8 cellular contexts compared by ENCODE assay signal in genomic region chr13:32381539-32381938, GRCh38. TPM values are rescaled to one million over a fixed set of nuclear protein-coding genes. Genes with fewer than 3 reads are reported as not detected.
A peak's percentile ranks its signal among the peaks of the same experiment; 100 is the strongest.
DNase-seq lines count a peak whose midpoint lies in the region; ATAC-seq, FAIRE-seq and TF ChIP-seq lines count a peak whose summit lies in the region.

No MANE protein-coding gene starts in this region.

- no TSS peak for BruUV-seq in GM12878 (replicated peaks; lab: Mats Ljungman, UMichigan)

- H3K27me3 ChIP-seq in GM12878 (replicated peaks in 1 of 2; ENCODE audit: control insufficient read depth in 2 of 2, insufficient read depth in 2 of 2, low read length in 1 of 2) (no peaks in the 10 kb centered on the region), keratinocyte (ENCODE audit: control insufficient read depth, extremely low read depth, insufficient read depth, low read length) (no peaks in the 10 kb centered on the region), transverse colon (no peaks in the 10 kb centered on the region)

- RAD21 ChIA-PET in GM12878 (lab: Charles Lee; ENCODE audit: unreplicated experiment): interaction anchor here (0.6 to 3.5 kb wide), 4 partner anchors 12 to 204 kb away, joined by 3 to 27 read pairs (median 3); no protein-coding TSS in a partner anchor

- H3K9me1 ChIP-seq in keratinocyte (ENCODE audit: control insufficient read depth, extremely low read depth, insufficient read depth, low read length): no peaks in the 10 kb centered on the region

- no peak for TF ChIP-seq EP300 in GM12878 (IDR thresholded peaks at IDR 0.05; ENCODE audit: borderline replicate concordance in 1 of 2, control insufficient read depth in 1 of 2, low read depth in 2 of 2, low read length in 2 of 2)
- TF ChIP-seq EP300 in transverse colon (IDR thresholded peaks at IDR 0.05; ENCODE audit: low read depth): no peak

- H4K20me1 ChIP-seq in GM12878 (ENCODE audit: control insufficient read depth, insufficient read depth): no peaks in the 10 kb centered on the region
- H4K20me1 ChIP-seq in keratinocyte (ENCODE audit: control insufficient read depth, extremely low read depth, insufficient read depth, low read length): no peaks in the 10 kb centered on the region

- CTCF ChIA-PET in GM12878 (lab: Yijun Ruan, JAX): interaction anchor here (0.7 to 3.8 kb wide), 14 partner anchors 9 to 557 kb away, joined by 3 to 51 read pairs (median 3); no protein-coding TSS in a partner anchor

- H3K79me2 ChIP-seq in GM12878 (ENCODE audit: control insufficient read depth, insufficient read depth, low read length) (no peaks in the 10 kb centered on the region), keratinocyte (ENCODE audit: control insufficient read depth, insufficient read depth, low read length) (no peaks in the 10 kb centered on the region)

- POLR2A ChIA-PET in GM12878 (lab: Charles Lee): no interaction called here

- dilution Hi-C loops in keratinocyte (cut with MboI; ENCODE audit: extremely low pct_ligation_motif_present, low sequenced_read_pairs): no loop called here

- no peak overlapping the region for H3K9ac ChIP-seq in GM12878 (ENCODE audit: control insufficient read depth, insufficient read depth, low read length)
- H3K9ac ChIP-seq in keratinocyte (ENCODE audit: control insufficient read depth, extremely low read depth, insufficient read depth, low read length): no peak overlapping the region

- H3K36me3 ChIP-seq in GM12878 (ENCODE audit: control insufficient read depth in 2 of 2, insufficient read depth in 2 of 2, low read length in 1 of 2): peaks cover 3 to 15% of the 10 kb centered on the region in 2 experiments
- H3K36me3 ChIP-seq in keratinocyte (ENCODE audit: control insufficient read depth in 2 of 2, extremely low read depth in 1 of 2, insufficient read depth in 2 of 2, low read length in 2 of 2): peaks cover 0 to 7% of the 10 kb centered on the region in 2 experiments
- no peaks in the 10 kb centered on the region for H3K36me3 ChIP-seq in transverse colon

- no peak for DNase-seq in D721Med (ENCODE audit: insufficient read length, low spot score)
- peak; percentile 9 for DNase-seq in HuH-7 (ENCODE audit: low spot score)
- no peak for DNase-seq in GM12878 (ENCODE audit: low read depth, low spot score)
- no peak for DNase-seq in keratinocyte (ENCODE audit: low read depth, low spot score)
- DNase-seq in transverse colon: no peak
- DNase-seq in stimulated activated CD4-positive, alpha-beta T cell treated with anti-CD3 and anti-CD28 coated beads, Interleukin-4, amount 100 ng/mL, for 4 hours: no peak
- DNase-seq in DMS114 treated with DMSO at 0.1 percent for 48 hours (lab: John Stamatoyannopoulos, UW; ENCODE audit: unreplicated experiment): no peak

- SMC1A ChIA-PET in GM12878 (lab: Charles Lee; ENCODE audit: uncharacterized antibody, unreplicated experiment): interaction anchor here (0.8 to 2.9 kb wide), 5 partner anchors 9 to 199 kb away, joined by 3 to 22 read pairs (median 3); no protein-coding TSS in a partner anchor

- intact Hi-C loops in GM12878 (cut with micrococcal nuclease; ENCODE audit: unreplicated experiment): loop anchor here (1.0 kb wide), 1 partner anchor 200 kb away; no protein-coding TSS in a partner anchor
- intact Hi-C loops in transverse colon (cut with DNase I; ENCODE audit: low total_unique reads): no loop called here

- TF ChIP-seq POLR2A in GM12878 (IDR thresholded peaks at IDR 0.05; ENCODE audit: low read depth, low read length) (no peak), transverse colon (IDR thresholded peaks at IDR 0.05) (no peak)

- no peak overlapping the region for H3K4me3 ChIP-seq in GM12878
- H3K4me3 ChIP-seq in keratinocyte (ENCODE audit: control insufficient read depth in 2 of 3, extremely low read depth in 1 of 3, insufficient read depth in 2 of 3, low read depth in 1 of 3, low read length in 3 of 3): no peak overlapping the region
- no peak overlapping the region for H3K4me3 ChIP-seq in transverse colon

- peak; percentile 59 for TF ChIP-seq CTCF in D721Med (IDR thresholded peaks at IDR 0.05; ENCODE audit: insufficient read depth, missing control alignments)
- TF ChIP-seq CTCF in GM12878 (IDR thresholded peaks at IDR 0.05 in 2 of 3, conservative IDR thresholded peaks at IDR 0.05 in 1 of 3; ENCODE audit: control insufficient read depth in 2 of 3, extremely low read depth in 1 of 3, insufficient read depth in 1 of 3, low read depth in 3 of 3, low read length in 3 of 3): peak; percentile 56 to 71 (median 61); a peak in 5 of 6 replicates
- TF ChIP-seq CTCF in keratinocyte (optimal IDR thresholded peaks at IDR 0.05 in 1 of 3, IDR thresholded peaks at IDR 0.05 in 1 of 3, conservative IDR thresholded peaks at IDR 0.05 in 1 of 3; ENCODE audit: extremely low read depth in 1 of 3, insufficient read depth in 2 of 3, low read length in 3 of 3): peak; percentile 32 to 49 (median 43)
- peak; percentile 33 to 44 (median 37) for TF ChIP-seq CTCF in transverse colon (IDR thresholded peaks at IDR 0.05)

- in situ Hi-C loops in GM12878 (cut with MboI) (no loop called here), transverse colon (cut with MboI; ENCODE audit: low pct_ligation_motif_present in 1 of 4, low pct_unique_long_range_greater_than_20kb in 1 of 4, low sequenced_read_pairs in 3 of 4) (loop anchor here in 1 of 4 donors (10.0 kb wide), 1 partner anchor 183 kb away; no protein-coding TSS in a partner anchor)

- ATAC-seq in GM12878 (peak; percentile 53), HG02588 (IDR thresholded peaks at IDR 0.05; ENCODE audit: unreplicated experiment) (no peak)

- H3K9me3 ChIP-seq in GM12878 (replicated peaks; ENCODE audit: control insufficient read depth, insufficient read depth, low read length) (no peaks in the 10 kb centered on the region), keratinocyte (ENCODE audit: control insufficient read depth, low read depth, low read length) (no peaks in the 10 kb centered on the region), transverse colon (no peaks in the 10 kb centered on the region)

- H3K4me2 ChIP-seq in GM12878 (ENCODE audit: control insufficient read depth, insufficient read depth): no peak overlapping the region
- no peak overlapping the region for H3K4me2 ChIP-seq in keratinocyte (ENCODE audit: control insufficient read depth, extremely low read depth, insufficient read depth, low read depth, low read length)

- FAIRE-seq in D721Med (lab: Jason Lieb, UNC) (no peak), GM12878 (lab: Jason Lieb, UNC) (no peak), keratinocyte (lab: Jason Lieb, UNC) (peak; percentile 63)

- H3K27ac ChIP-seq in GM12878 (ENCODE audit: control insufficient read depth, insufficient read depth): no peak overlapping the region
- H3K27ac ChIP-seq in keratinocyte (ENCODE audit: control insufficient read depth, insufficient read depth, low read length): no peak overlapping the region
- no peak overlapping the region for H3K27ac ChIP-seq in transverse colon

- WGBS in GM12878 (ENCODE audit: insufficient coverage, insufficient replicate concordance, low lambda C conversion rate, missing lambda C conversion rate): 81% methylated on average over 3 of the region's 3 CpGs
- 72 to 90% methylated on average over 1 to 3 of the region's 3 CpGs for WGBS in transverse colon (ENCODE audit: low coverage in 1 of 2), 2 donors

- H3K4me1 ChIP-seq in GM12878 (ENCODE audit: control insufficient read depth, insufficient read depth, low read length) (no peaks in the 10 kb centered on the region), keratinocyte (ENCODE audit: control insufficient read depth, extremely low read depth, insufficient read depth, low read length) (no peaks in the 10 kb centered on the region), transverse colon (no peaks in the 10 kb centered on the region)

- H2AFZ ChIP-seq in GM12878 (ENCODE audit: control insufficient read depth, low read depth, low read length) (peak overlapping the region; percentile 29; the same call in 1 of the 2 replicates), keratinocyte (ENCODE audit: control insufficient read depth, low read length) (no peak overlapping the region)

- peak; percentile 75 for TF ChIP-seq RAD21 in GM12878 (IDR thresholded peaks at IDR 0.05; ENCODE audit: insufficient read depth, low read depth, low read length)

TF ChIP-seq in GM12878, 131 proteins besides CTCF, POLR2A, EP300 and RAD21:
- TF ChIP-seq CBX5 (IDR thresholded peaks at IDR 0.05; ENCODE audit: low read depth) (no peak), SMC3 (IDR thresholded peaks at IDR 0.05; ENCODE audit: borderline replicate concordance, low read length) (peak; percentile 55; the same call in 1 of the 2 replicates), RFX5 (IDR thresholded peaks at IDR 0.05; ENCODE audit: low read depth, low read length) (no peak)

RNA-seq across cellular contexts. Expression of gene N4BP2L1, which starts 46.4 kb away (rescaled TPM):
- total RNA-seq in GM12878 (2013; cell fraction: nucleolus; rRNA removed): 110 and 112 TPM in 2 replicates
- total RNA-seq in GM12878 (2014; rRNA removed) (11.6 and 14.7 TPM in 2 replicates), GM12878 (2014; rRNA removed; fragmentation: Illumina TruSeq; extraction: Trizol) (14.9 and 15.7 TPM in 2 replicates), GM12878 (2021) (11.2 and 12.0 TPM in 2 replicates), transverse colon (10 to 100 TPM in 2 of 4 donors, 1 to 10 TPM in 2; 1.5 to 25.1 (median 8.9) TPM)
- 13.8 TPM for polyA plus RNA-seq in GM12878 (2011; ENCODE audit: low read depth)
- polyA plus RNA-seq in GM12878 (2011; rRNA removed) (42.5 and 68.0 TPM in 2 replicates), GM12878 (2014; fragmentation: Illumina TruSeq; extraction: Trizol) (16.7 and 21.4 TPM in 2 replicates), GM12878 (2014; fragmentation: Nextera tagmentation; extraction: Ambion mirVana) (1 to 10 TPM; 3.3 to 5.7 TPM), GM12878 (2014; rRNA removed) (16.9 and 23.4 TPM in 2 replicates), GM12878 (2016; fragmentation: Nextera tagmentation; extraction: Ambion mirVana) (10 to 100 TPM; 16.9 to 18.7 TPM), keratinocyte (0.41 to 1.3 TPM (median 1.1 TPM) in 3 replicates)
- polyA plus RNA-seq in GM12878 (2011; cell fraction: cytosol; rRNA removed): 17.0 and 17.1 TPM in 2 replicates
- polyA plus RNA-seq in GM12878 (2011; cell fraction: nucleus; rRNA removed): 42.6 and 52.4 TPM in 2 replicates
- polyA plus RNA-seq in GM12878 (2012): 22.5 and 39.5 TPM in 2 replicates
- 14.9 and 16.4 TPM in 2 replicates for polyA minus RNA-seq in GM12878 (2011; rRNA and poly(A)+ RNA removed)
- polyA minus RNA-seq in GM12878 (2011; cell fraction: cytosol; rRNA and poly(A)+ RNA removed): 3.8 and 7.6 TPM in 2 replicates
- polyA minus RNA-seq in GM12878 (2011; cell fraction: nucleus; rRNA and poly(A)+ RNA removed): 19.0 and 29.8 TPM in 2 replicates
- polyA plus RNA-seq in keratinocyte (2011; ENCODE audit: low read depth): 1.1 TPM
- polyA plus RNA-seq in keratinocyte (2011; cell fraction: cytosol; rRNA removed): 0.10 and 0.13 TPM in 2 replicates
- 6.4 and 6.6 TPM in 2 replicates for polyA plus RNA-seq in keratinocyte (2011; cell fraction: nucleus; rRNA removed)
- 0.33 and 2.0 TPM in 2 replicates for polyA plus RNA-seq in keratinocyte (2012; ENCODE audit: low replicate concordance)
- 0.40 to 0.83 TPM in 2 of 3 replicates, not detected in the other for polyA minus RNA-seq in keratinocyte
- not detected for polyA minus RNA-seq in keratinocyte (2011; cell fraction: cytosol; rRNA and poly(A)+ RNA removed)
- 5.1 and 11.5 TPM in 2 replicates for polyA minus RNA-seq in keratinocyte (2011; cell fraction: nucleus; rRNA and poly(A)+ RNA removed)
